In the genomic region with DNA sequence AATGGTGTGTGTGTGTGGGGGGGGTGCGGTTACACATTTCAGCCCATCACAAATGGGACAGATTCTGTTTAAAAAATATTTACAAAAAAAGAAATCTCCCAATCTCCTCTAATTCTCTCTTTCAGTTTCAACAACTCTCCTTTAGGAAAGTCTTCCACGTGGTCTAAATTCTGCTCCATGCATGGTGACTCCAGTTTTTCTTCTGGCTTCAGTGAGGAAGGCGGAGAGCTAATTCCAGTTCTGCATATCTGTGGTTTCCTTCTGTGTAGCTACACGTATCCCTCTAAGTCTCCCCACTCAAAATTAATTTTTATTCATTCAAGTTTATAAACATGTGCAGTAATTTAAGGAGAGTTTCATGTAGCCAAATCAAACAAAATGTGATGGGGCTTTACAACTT, we compare ENCODE assay signal across 25 cellular contexts.
DNase-seq lines count a peak whose midpoint lies in the region; ATAC-seq lines count a peak whose summit lies in the region.
"Had no signal": no experiment of that assay in that cellular context is flagged by ENCODE, and none has a peak within 500 bp of the region (broad histone marks: within the 10 kb centered on the region; RNA-seq: fewer than 3 reads in every experiment).

No MANE protein-coding gene starts in this region.

- no peak overlapping the region for H2BK15ac ChIP-seq in mesenchymal stem cell (ENCODE audit: low read depth, poor library complexity, severe bottlenecking)

- 78% methylated on average over 2 of the region's 4 CpGs for WGBS in mesenchymal stem cell

- H2AFZ ChIP-seq in mesenchymal stem cell (ENCODE audit: low read depth, low read length): no peak overlapping the region
- H2AFZ ChIP-seq: GM23248 had no signal

- no peak overlapping the region for H3K4ac ChIP-seq in mesenchymal stem cell (ENCODE audit: low read depth in 1 of 2, low read length in 2 of 2)

- H3K79me1 ChIP-seq in mesenchymal stem cell (replicated peaks; ENCODE audit: low read length, poor library complexity, severe bottlenecking): no peaks in the 10 kb centered on the region

- no peak overlapping the region for H2BK12ac ChIP-seq in mesenchymal stem cell (ENCODE audit: low read length in 2 of 2)

- no peak for ATAC-seq in HG02588 (IDR thresholded peaks at IDR 0.05; ENCODE audit: unreplicated experiment)

- no peak overlapping the region for H3K4me2 ChIP-seq in mesenchymal stem cell (ENCODE audit: low read length, poor library complexity, severe bottlenecking)

- H4K8ac ChIP-seq in mesenchymal stem cell (ENCODE audit: low read length): no peak overlapping the region

- no peak overlapping the region for H3K4me3 ChIP-seq in mesenchymal stem cell (ENCODE audit: insufficient read depth in 1 of 2, low read depth in 1 of 2, low read length in 2 of 2)
- H3K4me3 ChIP-seq: GM23248, SJSA1 had no signal

- no peak overlapping the region for H2BK5ac ChIP-seq in mesenchymal stem cell (ENCODE audit: low read depth, low read length, poor library complexity, severe bottlenecking)

- H3K27ac ChIP-seq in mesenchymal stem cell (ENCODE audit: low read length, poor library complexity, severe bottlenecking): no peak overlapping the region
- H3K27ac ChIP-seq: C4-2B, GM23248, SJSA1 had no signal

- no peak overlapping the region for H2AK5ac ChIP-seq in mesenchymal stem cell (ENCODE audit: low read length, severe bottlenecking)

- peaks cover 3% of the 10 kb centered on the region for H3K4me1 ChIP-seq in mesenchymal stem cell (ENCODE audit: control insufficient read depth, insufficient read depth, low read depth, low read length)
- H3K4me1 ChIP-seq: SJSA1 had no signal

- H3K18ac ChIP-seq in mesenchymal stem cell (ENCODE audit: low read depth in 1 of 2, low read length in 2 of 2): no peak overlapping the region

- no peak overlapping the region for H4K91ac ChIP-seq in mesenchymal stem cell (ENCODE audit: low read length)

- H3K14ac ChIP-seq in mesenchymal stem cell (ENCODE audit: low read length in 2 of 2): no peak overlapping the region

- H3K36me3 ChIP-seq in mesenchymal stem cell (ENCODE audit: control insufficient read depth in 1 of 2, insufficient read depth in 2 of 2, low read depth in 1 of 2, low read length in 2 of 2): no peaks in the 10 kb centered on the region
- H3K36me3 ChIP-seq: SJSA1 had no signal

- no peak overlapping the region for H2BK120ac ChIP-seq in mesenchymal stem cell (ENCODE audit: low read depth, low read length)

- H3K9me3 ChIP-seq in mesenchymal stem cell (ENCODE audit: control insufficient read depth, low read length): no peaks in the 10 kb centered on the region
- H3K9me3 ChIP-seq: SJSA1 had no signal

- H3K23ac ChIP-seq in mesenchymal stem cell (ENCODE audit: low read length in 2 of 2): no peak overlapping the region

- peaks cover 4 to 8% of the 10 kb centered on the region in 2 experiments for H3K27me3 ChIP-seq in mesenchymal stem cell (ENCODE audit: control insufficient read depth in 1 of 2, insufficient read depth in 1 of 2, low read length in 2 of 2)
- H3K27me3 ChIP-seq: SJSA1 had no signal

- peak overlapping the region; percentile 37 for H3K9ac ChIP-seq in mesenchymal stem cell (ENCODE audit: low read length)
- H3K9ac ChIP-seq: GM23248 had no signal

- peak; percentile 40 for DNase-seq in AG08395 (ENCODE audit: low spot score)
- DNase-seq in GM03348 (ENCODE audit: low spot score): peak; percentile 37
- DNase-seq in astrocyte of the hippocampus (ENCODE audit: low read depth, low spot score): peak; percentile 72
- DNase-seq in mesenchymal stem cell: no peak
- DNase-seq in 8988T: no peak
- no peak for DNase-seq in activated CD8-positive, alpha-beta memory T cell treated with anti-CD3 and anti-CD28 coated beads for 24 hours
- no peak for DNase-seq in Kasumi-1 (lab: John Stamatoyannopoulos, UW)
- DNase-seq: Calu3; CD8-positive, alpha-beta memory T cell; DMS153; GM23248; H9; KG1; NCI-H1048; NCI-H1417; NCI-H1694; NCI-H2081; NCI-H2227 treated with DMSO at 0.1 percent for 48 hours; NCI-H510A; NCI-H69; Right ventricle myocardium superior; RPMI8226 had no signal

Comparison
In these comparisons a context has a peak if more than half of its experiments do, and no peak if none do; other contexts are left out.
1. DNase-seq: peak in AG08395 (single experiment), GM03348 (single experiment) and astrocyte of the hippocampus (single experiment); none in mesenchymal stem cell (single experiment), 8988T (single experiment), activated CD8-positive, alpha-beta memory T cell treated with anti-CD3 and anti-CD28 coated beads for 24 hours (single experiment) and Kasumi-1 (0 of 2).